1 cellular context compared by ENCODE assay signal in genomic region chr11:126072141-126072741, GRCh38.
TF ChIP-seq lines count a peak whose summit lies in the region.

No MANE protein-coding gene starts in this region.

TF ChIP-seq in GM12878, 131 proteins besides CTCF, POLR2A, EP300 and RAD21:
- TF ChIP-seq NFIC (IDR thresholded peaks at IDR 0.05; ENCODE audit: low read depth, low read length) (no peak), RUNX3 (IDR thresholded peaks at IDR 0.05; ENCODE audit: low read length) (no peak), IRF5 (IDR thresholded peaks at IDR 0.05; ENCODE audit: borderline replicate concordance) (no peak), SRF (IDR thresholded peaks at IDR 0.05; ENCODE audit: low read depth in 2 of 2, low read length in 2 of 2) (no peak), ZNF384 (IDR thresholded peaks at IDR 0.05; ENCODE audit: borderline replicate concordance, low read depth, low read length) (no peak), ZNF687 (IDR thresholded peaks at IDR 0.05) (no peak), SIN3A (IDR thresholded peaks at IDR 0.05; ENCODE audit: low read depth, low read length) (no peak), SP1 (IDR thresholded peaks at IDR 0.05; ENCODE audit: low read depth, low read length) (no peak), ZNF274 (IDR thresholded peaks at IDR 0.05; ENCODE audit: insufficient read depth, insufficient read length) (no peak), ZBTB40 (IDR thresholded peaks at IDR 0.05; ENCODE audit: borderline replicate concordance) (no peak), WRNIP1 (IDR thresholded peaks at IDR 0.05; ENCODE audit: borderline replicate concordance, low read depth, low read length) (no peak), NFXL1 (IDR thresholded peaks at IDR 0.05; ENCODE audit: borderline replicate concordance) (no peak), BACH1 (IDR thresholded peaks at IDR 0.05; ENCODE audit: borderline replicate concordance) (no peak), EED (IDR thresholded peaks at IDR 0.05; ENCODE audit: low read depth) (no peak), BCL3 (IDR thresholded peaks at IDR 0.05; ENCODE audit: borderline replicate concordance, insufficient read depth, low read depth, low read length, poor library complexity, severe bottlenecking) (no peak), NFYA (IDR thresholded peaks at IDR 0.05; ENCODE audit: borderline replicate concordance, low read depth, low read length) (no peak), JUND (IDR thresholded peaks at IDR 0.05; ENCODE audit: low read depth, low read length) (no peak), CREM (IDR thresholded peaks at IDR 0.05; ENCODE audit: low read depth) (no peak)
